12 cellular contexts compared by ENCODE assay signal in genomic region chr1:225942574-225942973, GRCh38. TPM values are rescaled to one million over a fixed set of nuclear protein-coding genes. Genes with fewer than 3 reads are reported as not detected.
DNase-seq lines count a peak whose midpoint lies in the region; ATAC-seq and TF ChIP-seq lines count a peak whose summit lies in the region.
"Had no signal": no experiment of that assay in that cellular context is flagged by ENCODE, and none has a peak within 500 bp of the region (broad histone marks: within the 10 kb centered on the region; RNA-seq: fewer than 3 reads in every experiment).

No MANE protein-coding gene starts in this region.

- no peak overlapping the region for H3K4me3 ChIP-seq in tibial nerve
- no peak overlapping the region for H3K4me3 ChIP-seq in CD4-positive, alpha-beta memory T cell (ENCODE audit: low read length in 2 of 2)
- H3K4me3 ChIP-seq: gastrocnemius medialis, SK-N-MC had no signal

- no peaks in the 10 kb centered on the region for H3K36me3 Mint-ChIP-seq in CD4-positive, alpha-beta memory T cell
- H3K36me3 Mint-ChIP-seq: brain had no signal

- H3K36me3 ChIP-seq in tibial nerve = no peaks in the 10 kb centered on the region
- H3K36me3 ChIP-seq in CD4-positive, alpha-beta memory T cell (ENCODE audit: insufficient read depth, low read length) = no peaks in the 10 kb centered on the region
- H3K36me3 ChIP-seq: gastrocnemius medialis had no signal

- H3K9me3 ChIP-seq in tibial nerve = no peaks in the 10 kb centered on the region
- H3K9me3 ChIP-seq in CD4-positive, alpha-beta memory T cell (ENCODE audit: control insufficient read depth in 1 of 2, low read length in 2 of 2) = no peaks in the 10 kb centered on the region
- H3K9me3 ChIP-seq: gastrocnemius medialis had no signal

- no peaks in the 10 kb centered on the region for H3K9me3 Mint-ChIP-seq in CD4-positive, alpha-beta memory T cell
- H3K9me3 Mint-ChIP-seq: brain had no signal

- WGBS in tibial nerve, 2 donors = 59 to 60% methylated on average over 7 of the region's 7 CpGs

- DNase-seq in ELF-1 (ENCODE audit: low read depth, low spot score) = peak; percentile 44
- DNase-seq in GM19238 (ENCODE audit: insufficient read length, low spot score) = peak; percentile 45
- peak; percentile 65 for DNase-seq in NCI-H146 (lab: John Stamatoyannopoulos, UW)
- no peak for DNase-seq in stimulated activated CD4-positive, alpha-beta T cell treated with anti-CD3 and anti-CD28 coated beads, Interleukin-1b, Interleukin-23, amount 100 ng/mL, for 48 hours
- DNase-seq in tibial nerve (ENCODE audit: low spot score in 2 of 2) = no peak
- no peak for DNase-seq in CD4-positive, alpha-beta memory T cell
- no peak for DNase-seq in NCI-H2227 treated with DMSO at 0.1 percent for 48 hours (lab: John Stamatoyannopoulos, UW)
- DNase-seq: activated CD8-positive, alpha-beta T cell treated with anti-CD3 and anti-CD28 coated beads, Interleukin-2, amount 10 ng/mL, durations not matched to agents 7 days and 5 days; gastrocnemius medialis had no signal

- H3K4me3 Mint-ChIP-seq in CD4-positive, alpha-beta memory T cell = no peak overlapping the region
- H3K4me3 Mint-ChIP-seq: activated CD8-positive, alpha-beta T cell treated with anti-CD3 and anti-CD28 coated beads, Interleukin-2, amount 10 ng/mL, durations not matched to agents 7 days and 5 days; brain had no signal

- intact Hi-C loops in CD4-positive, alpha-beta memory T cell (cut with micrococcal nuclease) = no loop called here

- TF ChIP-seq POLR2A in tibial nerve (IDR thresholded peaks at IDR 0.05) = no peak

- H3K27me3 Mint-ChIP-seq in CD4-positive, alpha-beta memory T cell = peaks cover 0 to 3% of the 10 kb centered on the region in 2 donors

- H3K27me3 ChIP-seq in tibial nerve = peaks cover 0 to 13% of the 10 kb centered on the region in 2 donors
- no peaks in the 10 kb centered on the region for H3K27me3 ChIP-seq in CD4-positive, alpha-beta memory T cell (ENCODE audit: insufficient read depth, low read length)
- H3K27me3 ChIP-seq: gastrocnemius medialis had no signal

- TF ChIP-seq EP300 in tibial nerve (IDR thresholded peaks at IDR 0.05) = no peak

- POLR2A ChIA-PET in CD4-positive, alpha-beta memory T cell (lab: Charles Lee; ENCODE audit: partially characterized antibody) = no interaction called here

- no peak for TF ChIP-seq CTCF in tibial nerve (IDR thresholded peaks at IDR 0.05)

- peaks cover 0 to 10% (median 0%) of the 10 kb centered on the region in 4 donors for H3K4me1 ChIP-seq in tibial nerve
- H3K4me1 ChIP-seq in CD4-positive, alpha-beta memory T cell (ENCODE audit: insufficient read depth, low read length) = peaks cover 10% of the 10 kb centered on the region

- no peak overlapping the region for H3K27ac Mint-ChIP-seq in CD4-positive, alpha-beta memory T cell
- H3K27ac Mint-ChIP-seq: activated CD8-positive, alpha-beta T cell treated with anti-CD3 and anti-CD28 coated beads, Interleukin-2, amount 10 ng/mL, durations not matched to agents 7 days and 5 days had no signal

- CTCF ChIA-PET in CD4-positive, alpha-beta memory T cell (lab: Charles Lee; ENCODE audit: partially characterized antibody) = interaction anchor here (0.9 kb wide), 1 partner anchor 21 kb away, joined by 3 read pairs; no protein-coding TSS in a partner anchor

- H3K4me1 Mint-ChIP-seq in CD4-positive, alpha-beta memory T cell = peaks cover 5 to 16% (median 10%) of the 10 kb centered on the region in 4 donors

- peak; percentile 89 for ATAC-seq in HG02678 (IDR thresholded peaks at IDR 0.05; ENCODE audit: unreplicated experiment)
- ATAC-seq: activated CD8-positive, alpha-beta T cell treated with anti-CD3 and anti-CD28 coated beads, Interleukin-2, amount 10 ng/mL, durations not matched to agents 7 days and 5 days; gastrocnemius medialis had no signal

- no peak overlapping the region for H3K27ac ChIP-seq in tibial nerve
- no peak overlapping the region for H3K27ac ChIP-seq in CD4-positive, alpha-beta memory T cell (ENCODE audit: low read depth, low read length)
- H3K27ac ChIP-seq: gastrocnemius medialis, SK-N-MC had no signal

RNA-seq across cellular contexts. Expression of gene LEFTY2, which starts 1.6 kb away (rescaled TPM):
- total RNA-seq in tibial nerve = not detected
- total RNA-seq in CD4-positive, alpha-beta memory T cell = not detected
- polyA plus RNA-seq in CD4-positive, alpha-beta memory T cell = not detected
- total RNA-seq: activated CD8-positive, alpha-beta T cell treated with anti-CD3 and anti-CD28 coated beads, Interleukin-2, amount 10 ng/mL, durations not matched to agents 7 days and 5 days had no signal

RNA-seq across cellular contexts. Expression of gene PYCR2, which starts 18.5 kb away (rescaled TPM):
- total RNA-seq in tibial nerve = 10 to 100 TPM; 54.2 to 80.8 (median 59.0) TPM
- 100 to 1,000 TPM; 102 to 116 TPM for total RNA-seq in CD4-positive, alpha-beta memory T cell
- polyA plus RNA-seq in CD4-positive, alpha-beta memory T cell = 10 to 100 TPM; 73.6 to 86.6 TPM

RNA-seq across cellular contexts. Expression of gene LEFTY1, which starts 53.6 kb away (rescaled TPM):
- under 1 TPM in 1 of 4 donors, not detected in 3; 0.20 TPM for total RNA-seq in tibial nerve
- under 1 TPM; 0.55 to 0.75 TPM for total RNA-seq in CD4-positive, alpha-beta memory T cell
- not detected for polyA plus RNA-seq in CD4-positive, alpha-beta memory T cell
- total RNA-seq: activated CD8-positive, alpha-beta T cell treated with anti-CD3 and anti-CD28 coated beads, Interleukin-2, amount 10 ng/mL, durations not matched to agents 7 days and 5 days had no signal

RNA-seq across cellular contexts. Expression of gene SDE2, which starts 56.6 kb away (rescaled TPM):
- total RNA-seq in tibial nerve = 10 to 100 TPM; 15.0 to 27.5 (median 23.7) TPM
- total RNA-seq in CD4-positive, alpha-beta memory T cell = 10 to 100 TPM; 21.1 to 21.2 TPM
- 10 to 100 TPM; 10.0 to 18.9 TPM for polyA plus RNA-seq in CD4-positive, alpha-beta memory T cell

Comparison
In these comparisons a context has a peak if more than half of its experiments do, and no peak if none do; other contexts are left out.
1. DNase-seq: peak in ELF-1 (single experiment), GM19238 (single experiment) and NCI-H146 (single experiment); none in stimulated activated CD4-positive, alpha-beta T cell treated with anti-CD3 and anti-CD28 coated beads, Interleukin-1b, Interleukin-23, amount 100 ng/mL, for 48 hours (single experiment), tibial nerve (0 of 2), CD4-positive, alpha-beta memory T cell (0 of 5) and NCI-H2227 treated with DMSO at 0.1 percent for 48 hours (single experiment).